Comparison of ENCODE assay signal across 17 cellular contexts in the genomic region with DNA sequence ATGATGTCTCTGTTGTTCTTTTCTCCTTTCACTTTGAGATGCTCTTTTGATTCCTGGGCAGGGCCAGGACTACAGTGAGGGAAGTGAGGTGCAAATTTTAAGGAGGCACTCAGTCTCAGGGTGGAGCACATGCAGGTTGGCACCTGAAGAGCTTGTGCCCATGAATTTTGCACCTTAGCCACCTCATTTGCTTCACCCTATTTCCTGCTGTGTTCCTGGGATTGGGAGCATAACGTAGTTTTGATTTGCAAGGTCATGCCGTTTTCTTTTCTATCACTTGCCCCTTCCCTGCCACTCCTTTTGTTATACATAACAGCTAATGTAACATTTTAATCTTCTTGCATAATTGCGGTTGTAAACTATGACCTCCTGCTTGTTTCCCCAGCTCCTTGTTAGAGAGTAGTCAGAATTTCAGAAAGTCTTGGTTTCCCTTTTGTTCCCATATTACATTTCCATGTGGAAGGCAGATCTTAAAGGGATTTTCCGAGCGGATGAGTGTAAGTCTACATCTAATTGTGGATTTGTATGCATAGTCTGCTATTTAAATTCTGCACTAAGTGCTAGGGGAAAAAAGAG.
"Had no signal": no experiment of that assay in that cellular context is flagged by ENCODE, and none has a peak within 500 bp of the region (broad histone marks: within the 10 kb centered on the region; RNA-seq: fewer than 3 reads in every experiment).

No MANE protein-coding gene starts in this region.

- H3K27me3 Mint-ChIP-seq: T-cell had no signal

- H3K36me3 ChIP-seq: cardiac muscle cell, colonic mucosa, suprapubic skin had no signal

- H3K4me1 ChIP-seq: colonic mucosa, suprapubic skin had no signal

- H3K4me3 ChIP-seq: cardiac muscle cell, colonic mucosa, lung, suprapubic skin had no signal

- H3K36me3 Mint-ChIP-seq: T-cell had no signal

- H3K27ac Mint-ChIP-seq: activated CD4-positive, alpha-beta T cell treated with anti-CD3 and anti-CD28 coated beads for 36 hours; activated CD8-positive, alpha-beta T cell treated with anti-CD3 and anti-CD28 coated beads, Interleukin-2, amount 10 ng/mL, durations not matched to agents 7 days and 5 days; activated naive CD4-positive, alpha-beta T cell treated with anti-CD3 and anti-CD28 coated beads for 36 hours; naive thymus-derived CD8-positive, alpha-beta T cell; T-cell; type B pancreatic cell had no signal

- H3K9me3 ChIP-seq: colonic mucosa, suprapubic skin had no signal

- H3K4me1 Mint-ChIP-seq: activated CD4-positive, alpha-beta T cell treated with anti-CD3 and anti-CD28 coated beads for 36 hours; naive thymus-derived CD8-positive, alpha-beta T cell; T-cell had no signal

- DNase-seq: activated CD4-positive, alpha-beta T cell treated with anti-CD3 and anti-CD28 coated beads for 36 hours; activated CD8-positive, alpha-beta T cell treated with anti-CD3 and anti-CD28 coated beads, Interleukin-2, amount 10 ng/mL, durations not matched to agents 7 days and 5 days; activated naive CD4-positive, alpha-beta T cell treated with anti-CD3 and anti-CD28 coated beads for 36 hours; colonic mucosa; effector CD8-positive, alpha-beta T cell; hippocampal formation; left cardiac atrium; naive thymus-derived CD8-positive, alpha-beta T cell; nucleus accumbens; stimulated activated CD4-positive, alpha-beta T cell treated with anti-CD3 and anti-CD28 coated beads, Interleukin-12 subunit alpha, Interleukin-12 subunit beta, amount 100 ng/mL, for 4 hours; stimulated activated naive CD4-positive, alpha-beta T cell treated with Interleukin-2 at 50 U/mL for 16 hours; T-cell; T1000 had no signal

- H3K9me3 Mint-ChIP-seq: activated naive CD4-positive, alpha-beta T cell treated with anti-CD3 and anti-CD28 coated beads for 36 hours had no signal

- H3K4me3 Mint-ChIP-seq: activated CD4-positive, alpha-beta T cell treated with anti-CD3 and anti-CD28 coated beads for 36 hours; activated CD8-positive, alpha-beta T cell treated with anti-CD3 and anti-CD28 coated beads, Interleukin-2, amount 10 ng/mL, durations not matched to agents 7 days and 5 days; activated naive CD4-positive, alpha-beta T cell treated with anti-CD3 and anti-CD28 coated beads for 36 hours; naive thymus-derived CD8-positive, alpha-beta T cell; T-cell; type B pancreatic cell had no signal

- H3K27me3 ChIP-seq: cardiac muscle cell, colonic mucosa, suprapubic skin had no signal
